In genomic region chr13:111256458-111256857, GRCh38 we compare ENCODE assay signal across 29 cellular contexts.
"Had no signal": no experiment of that assay in that cellular context is flagged by ENCODE, and none has a peak within 500 bp of the region (broad histone marks: within the 10 kb centered on the region; RNA-seq: fewer than 3 reads in every experiment).

No MANE protein-coding gene starts in this region.

- H3K9me3 Mint-ChIP-seq: activated naive CD4-positive, alpha-beta T cell treated with anti-CD3 and anti-CD28 coated beads, Interleukin-2, amount 50 U/mL, for 24 hours had no signal

- H3K4me1 ChIP-seq: colonic mucosa, prostate gland, transverse colon had no signal

- ATAC-seq: body of pancreas; heart left ventricle; left colon; naive thymus-derived CD4-positive, alpha-beta T cell; pancreas had no signal

- H3K27me3 Mint-ChIP-seq: activated naive CD4-positive, alpha-beta T cell treated with anti-CD3 and anti-CD28 coated beads, Interleukin-2, amount 50 U/mL, for 24 hours; naive thymus-derived CD4-positive, alpha-beta T cell had no signal

- H3K4me3 ChIP-seq: body of pancreas, colonic mucosa, heart left ventricle, pancreas, prostate gland, transverse colon had no signal

- DNase-seq: activated CD4-positive, alpha-beta T cell treated with anti-CD3 and anti-CD28 coated beads for 48 hours; activated CD4-positive, alpha-beta T cell treated with anti-CD3 and anti-CD28 coated beads, Interleukin-2, amount 50 U/mL, for 48 hours; activated CD4-positive, CD25-positive, alpha-beta regulatory T cell; activated T-cell treated with anti-CD3 and anti-CD28 coated beads, Interleukin-2, amount 50 U/mL, for 48 hours; anterior cingulate cortex; body of pancreas; colonic mucosa; effector CD8-positive, alpha-beta T cell; erythroblast; heart left ventricle; hypothalamus; immature natural killer cell; kidney; left colon; midbrain; naive thymus-derived CD4-positive, alpha-beta T cell; nucleus accumbens; pancreas; SK-N-SH; stimulated activated CD4-positive, alpha-beta T cell treated with anti-CD3 and anti-CD28 coated beads, Interleukin-15, amount 100 ng/mL, for 24 hours; stimulated activated CD4-positive, alpha-beta T cell treated with anti-CD3 and anti-CD28 coated beads, Interleukin-2, amount 100 ng/mL, for 24 hours; stimulated activated naive CD4-positive, alpha-beta T cell treated with Interleukin-2 at 50 U/mL for 16 hours; SW 1271; transverse colon had no signal

- H3K27me3 ChIP-seq: body of pancreas, colonic mucosa, heart left ventricle, pancreas, transverse colon had no signal

- FAIRE-seq: kidney, pancreas, urothelium cell line had no signal

- H3K4me3 Mint-ChIP-seq: activated naive CD4-positive, alpha-beta T cell treated with anti-CD3 and anti-CD28 coated beads, Interleukin-2, amount 50 U/mL, for 24 hours; immature natural killer cell; naive thymus-derived CD4-positive, alpha-beta T cell; T-helper 1 cell treated with Interleukin-12 subunit alpha and Interleukin-12 subunit beta and Interleukin-4 antibody, amounts not matched to agents 30 μg/mL and 1 μg/mL, for 36 hours had no signal

- H3K27ac ChIP-seq: body of pancreas, colonic mucosa, heart left ventricle, pancreas, prostate gland, transverse colon had no signal

- H3K9me3 ChIP-seq: body of pancreas, colonic mucosa, pancreas, prostate gland, SK-N-SH, transverse colon had no signal

- H3K36me3 ChIP-seq: prostate gland had no signal

- H3K27ac Mint-ChIP-seq: activated naive CD4-positive, alpha-beta T cell treated with anti-CD3 and anti-CD28 coated beads, Interleukin-2, amount 50 U/mL, for 24 hours; activated T-helper 2 cell treated with anti-CD3 and anti-CD28 coated beads, Interferon-gamma antibody, Interleukin-2, Interleukin-4, amounts not matched to agents 10 μg/mL and 5 μg/mL and 100 μg/mL, durations not matched to agents 14 hours and 24 hours and 36 hours; T-helper 1 cell treated with Interleukin-12 subunit alpha and Interleukin-12 subunit beta and Interleukin-4 antibody, amounts not matched to agents 30 μg/mL and 1 μg/mL, for 36 hours had no signal
